ENCODE assay signal across 9 cellular contexts in genomic region chr22:17258015-17258827, GRCh38. TPM values are rescaled to one million over a fixed set of nuclear protein-coding genes. Genes with fewer than 3 reads are reported as not detected.
A peak's percentile ranks its signal among the peaks of the same experiment; 100 is the strongest.
DNase-seq lines count a peak whose midpoint lies in the region; ATAC-seq, FAIRE-seq and TF ChIP-seq lines count a peak whose summit lies in the region.
"Had no signal": no experiment of that assay in that cellular context is flagged by ENCODE, and none has a peak within 500 bp of the region (broad histone marks: within the 10 kb centered on the region; RNA-seq: fewer than 3 reads in every experiment).

No MANE protein-coding gene starts in this region.

- SMC1A ChIA-PET in GM12878 (lab: Charles Lee; ENCODE audit: uncharacterized antibody, unreplicated experiment): interaction anchor here (0.5 to 4.1 kb wide), 18 partner anchors 8 to 243 kb away, joined by 3 to 25 read pairs (median 5); partner anchors contain the start of gene ADA2

- DNase-seq in GM18507 (ENCODE audit: extremely low spot score, insufficient read length, low read depth) (peak; percentile 74), NAMALWA (ENCODE audit: low spot score) (peak; percentile 93), SJCRH30 (peak; percentile 99), GM12878 (ENCODE audit: low read depth, low spot score) (peak; percentile 98), lung (ENCODE audit: low spot score) (peak; percentile 42), erythroblast (lab: John Stamatoyannopoulos, UW) (no peak)
- peak; percentile 26 for DNase-seq in stimulated activated CD8-positive, alpha-beta memory T cell treated with anti-CD3 and anti-CD28 coated beads, Interleukin-7, amount 100 ng/mL, for 24 hours (ENCODE audit: low read depth)

- peaks cover 21% of the 10 kb centered on the region for H3K4me1 ChIP-seq in SJCRH30
- peaks cover 24% of the 10 kb centered on the region for H3K4me1 ChIP-seq in GM12878 (ENCODE audit: control insufficient read depth, insufficient read depth, low read length)
- H3K4me1 ChIP-seq in lung (ENCODE audit: control insufficient read depth in 2 of 2, insufficient read depth in 2 of 2, low read length in 2 of 2): peaks cover 0 to 5% of the 10 kb centered on the region in 2 donors

- peak overlapping the region; percentile 42 for H3K4me3 ChIP-seq in SJCRH30
- 0 out of 2 replicates have a peak overlapping the region, but pooled peaks have one; percentile 28 for H3K4me3 ChIP-seq in GM12878
- H3K4me3 ChIP-seq in lung: no peak overlapping the region

- peak; percentile 99 for FAIRE-seq in GM18507 (lab: Jason Lieb, UNC)
- peak; percentile 93 for FAIRE-seq in GM12878 (lab: Jason Lieb, UNC)
- FAIRE-seq: endometrium had no signal

- intact Hi-C loops in GM12878 (cut with micrococcal nuclease; ENCODE audit: unreplicated experiment): loop anchor here (1.0 to 5.0 kb wide), 3 partner anchors 15 to 244 kb away; no protein-coding TSS in a partner anchor

- H3K9me3 ChIP-seq in SJCRH30 (replicated peaks) (no peaks in the 10 kb centered on the region), GM12878 (replicated peaks; ENCODE audit: control insufficient read depth, insufficient read depth, low read length) (no peaks in the 10 kb centered on the region), lung (ENCODE audit: control insufficient read depth in 2 of 2, insufficient read depth in 1 of 2, low read length in 1 of 2) (no peaks in the 10 kb centered on the region)

- no peak for TF ChIP-seq CTCF in GM12878 (IDR thresholded peaks at IDR 0.05 in 2 of 3, conservative IDR thresholded peaks at IDR 0.05 in 1 of 3; ENCODE audit: control insufficient read depth in 2 of 3, extremely low read depth in 1 of 3, insufficient read depth in 1 of 3, low read depth in 3 of 3, low read length in 3 of 3)
- TF ChIP-seq CTCF in lung (IDR thresholded peaks at IDR 0.05; ENCODE audit: control extremely low read depth, extremely low read depth): no peak

- 8% methylated on average over 12 of the region's 13 CpGs for WGBS in GM12878 (ENCODE audit: insufficient coverage, insufficient replicate concordance, low lambda C conversion rate, missing lambda C conversion rate)
- WGBS in lung, 2 donors: 21 to 26% methylated on average over 13 of the region's 13 CpGs

- POLR2A ChIA-PET in GM12878 (lab: Charles Lee): interaction anchor here (0.6 to 3.0 kb wide), 7 partner anchors 8 to 283 kb away, joined by 3 to 22 read pairs (median 3); partner anchors contain the start of gene ADA2

- no peaks in the 10 kb centered on the region for H3K36me3 ChIP-seq in SJCRH30
- H3K36me3 ChIP-seq in GM12878 (ENCODE audit: control insufficient read depth in 2 of 2, insufficient read depth in 2 of 2, low read length in 1 of 2): no peaks in the 10 kb centered on the region
- no peaks in the 10 kb centered on the region for H3K36me3 ChIP-seq in lung (ENCODE audit: control insufficient read depth in 2 of 2, insufficient read depth in 2 of 2, low read length in 2 of 2)

- ATAC-seq in HG02588 (IDR thresholded peaks at IDR 0.05; ENCODE audit: unreplicated experiment) (peak; percentile 89), GM12878 (peak; percentile 96), lung (ENCODE audit: insufficient read depth, low FRiP score) (peak; percentile 70)

- peak overlapping the region; percentile 93 for H3K4me2 ChIP-seq in GM12878 (ENCODE audit: control insufficient read depth, insufficient read depth)

- peak; percentile 83 to 92 for TF ChIP-seq EP300 in GM12878 (IDR thresholded peaks at IDR 0.05; ENCODE audit: borderline replicate concordance in 1 of 2, control insufficient read depth in 1 of 2, low read depth in 2 of 2, low read length in 2 of 2)

- BruUV-seq in GM12878 (replicated peaks; lab: Mats Ljungman, UMichigan): no TSS peak

- no peak for TF ChIP-seq POLR2A in GM12878 (IDR thresholded peaks at IDR 0.05; ENCODE audit: low read depth, low read length)
- TF ChIP-seq POLR2A in erythroblast (IDR thresholded peaks at IDR 0.05; ENCODE audit: low read length): no peak

- RAD21 ChIA-PET in GM12878 (lab: Charles Lee; ENCODE audit: unreplicated experiment): interaction anchor here (0.6 to 4.1 kb wide), 12 partner anchors 8 to 243 kb away, joined by 3 to 27 read pairs (median 6); partner anchors contain the start of gene ADA2

- peak overlapping the region; percentile 47 for H2AFZ ChIP-seq in GM12878 (ENCODE audit: control insufficient read depth, low read depth, low read length)

- peak overlapping the region; percentile 58; the same call in 1 of the 2 replicates for H3K9ac ChIP-seq in GM12878 (ENCODE audit: control insufficient read depth, insufficient read depth, low read length)

- no peaks in the 10 kb centered on the region for H3K79me2 ChIP-seq in GM12878 (ENCODE audit: control insufficient read depth, insufficient read depth, low read length)

- H4K20me1 ChIP-seq in GM12878 (ENCODE audit: control insufficient read depth, insufficient read depth): no peaks in the 10 kb centered on the region

- in situ Hi-C loops in GM12878 (cut with MboI): no loop called here

- peak overlapping the region; percentile 92 for H3K27ac ChIP-seq in SJCRH30
- peak overlapping the region; percentile 81 for H3K27ac ChIP-seq in GM12878 (ENCODE audit: control insufficient read depth, insufficient read depth)
- no peak overlapping the region for H3K27ac ChIP-seq in lung (ENCODE audit: low read depth in 1 of 2, low read length in 1 of 2)

- CTCF ChIA-PET in GM12878 (lab: Yijun Ruan, JAX): interaction anchor here (0.9 to 2.7 kb wide), 9 partner anchors 8 to 101 kb away, joined by 3 to 17 read pairs (median 8); partner anchors contain the start of gene ADA2

- no peaks in the 10 kb centered on the region for H3K27me3 ChIP-seq in SJCRH30
- no peaks in the 10 kb centered on the region for H3K27me3 ChIP-seq in GM12878 (replicated peaks in 1 of 2; ENCODE audit: control insufficient read depth in 2 of 2, insufficient read depth in 2 of 2, low read length in 1 of 2)
- no peaks in the 10 kb centered on the region for H3K27me3 ChIP-seq in lung (ENCODE audit: control insufficient read depth, insufficient read depth)

- peak; percentile 6; the same call in 1 of the 2 replicates for TF ChIP-seq RAD21 in GM12878 (IDR thresholded peaks at IDR 0.05; ENCODE audit: insufficient read depth, low read depth, low read length)

TF ChIP-seq in GM12878, 131 proteins besides CTCF, POLR2A, EP300 and RAD21 (continues in another document):
- TF ChIP-seq TAF1 (IDR thresholded peaks at IDR 0.05; ENCODE audit: borderline replicate concordance, low read depth, low read length) (no peak), NRF1 (conservative IDR thresholded peaks at IDR 0.05; ENCODE audit: low read depth, low read length) (no peak), SREBF2 (IDR thresholded peaks at IDR 0.05; ENCODE audit: low read length) (no peak), USF2 (IDR thresholded peaks at IDR 0.05; ENCODE audit: borderline replicate concordance, low read depth, low read length) (no peak), CBX5 (IDR thresholded peaks at IDR 0.05; ENCODE audit: low read depth) (0 out of 2 replicates have a peak, but pooled peaks have one; percentile 51), YY1 (IDR thresholded peaks at IDR 0.05; ENCODE audit: low read depth, low read length) (no peak; the same call in 1 of the 2 replicates), HDGF (IDR thresholded peaks at IDR 0.05) (no peak; the same call in 1 of the 2 replicates), HCFC1 (IDR thresholded peaks at IDR 0.05; ENCODE audit: low read length) (no peak), HDAC6 (IDR thresholded peaks at IDR 0.05; ENCODE audit: unreplicated experiment) (no peak), IKZF2 (IDR thresholded peaks at IDR 0.05) (peak; percentile 91 to 93), RFX5 (IDR thresholded peaks at IDR 0.05; ENCODE audit: low read depth, low read length) (0 out of 2 replicates have a peak, but pooled peaks have one; percentile 4), CEBPB (IDR thresholded peaks at IDR 0.05; ENCODE audit: borderline replicate concordance in 1 of 2, low read depth in 2 of 2, low read length in 2 of 2) (0 out of 4 replicates have a peak, but pooled peaks of 1 of the 2 experiments have one; percentile 29)
- TF ChIP-seq, protein P1, sequence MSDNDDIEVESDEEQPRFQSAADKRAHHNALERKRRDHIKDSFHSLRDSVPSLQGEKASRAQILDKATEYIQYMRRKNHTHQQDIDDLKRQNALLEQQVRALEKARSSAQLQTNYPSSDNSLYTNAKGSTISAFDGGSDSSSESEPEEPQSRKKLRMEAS (IDR thresholded peaks at IDR 0.05; ENCODE audit: low read depth, low read length): peak; percentile 55; the same call in 1 of the 2 replicates

RNA-seq across cellular contexts. Expression of gene ADA2, which starts 39.0 kb away (rescaled TPM):
- total RNA-seq in SJCRH30 (2014; rRNA removed; shearing (Covaris generic)): 0.10 and 0.28 TPM in 2 replicates
- total RNA-seq in GM12878 (2013; cell fraction: nucleolus; rRNA removed): 44.9 and 47.6 TPM in 2 replicates
- total RNA-seq in GM12878 (2014; rRNA removed) (10.2 and 10.3 TPM in 2 replicates), GM12878 (2014; rRNA removed; fragmentation: Illumina TruSeq; extraction: Trizol) (7.2 and 8.1 TPM in 2 replicates), GM12878 (2021) (24.5 and 24.7 TPM in 2 replicates), lung (10 to 100 TPM; 26.1 to 40.5 TPM)
- 6.7 TPM for polyA plus RNA-seq in GM12878 (2011; ENCODE audit: low read depth)
- polyA plus RNA-seq in GM12878 (2011; rRNA removed) (6.2 and 10.4 TPM in 2 replicates), GM12878 (2014; fragmentation: Illumina TruSeq; extraction: Trizol) (21.2 and 21.4 TPM in 2 replicates), GM12878 (2014; fragmentation: Nextera tagmentation; extraction: Ambion mirVana) (1 to 10 TPM; 5.5 to 7.1 TPM), GM12878 (2014; rRNA removed) (12.6 and 16.5 TPM in 2 replicates), GM12878 (2016; fragmentation: Nextera tagmentation; extraction: Ambion mirVana) (1 to 10 TPM; 7.0 to 7.5 TPM), lung (10 to 100 TPM; 34.1 to 42.9 TPM)
- 8.6 and 10.3 TPM in 2 replicates for polyA plus RNA-seq in GM12878 (2011; cell fraction: cytosol; rRNA removed)
- polyA plus RNA-seq in GM12878 (2011; cell fraction: nucleus; rRNA removed): 19.1 and 19.2 TPM in 2 replicates
- 9.1 and 9.4 TPM in 2 replicates for polyA plus RNA-seq in GM12878 (2012)
- 12.4 and 14.8 TPM in 2 replicates for polyA minus RNA-seq in GM12878 (2011; rRNA and poly(A)+ RNA removed)
- polyA minus RNA-seq in GM12878 (2011; cell fraction: cytosol; rRNA and poly(A)+ RNA removed): 4.9 and 8.8 TPM in 2 replicates
- 5.1 and 10.0 TPM in 2 replicates for polyA minus RNA-seq in GM12878 (2011; cell fraction: nucleus; rRNA and poly(A)+ RNA removed)

Comparison
In these comparisons a context has a peak if more than half of its experiments do, and no peak if none do; other contexts are left out.
1. DNase-seq: peak in GM18507 (single experiment), NAMALWA (single experiment), SJCRH30 (2 of 2), GM12878 (single experiment), lung (single experiment) and stimulated activated CD8-positive, alpha-beta memory T cell treated with anti-CD3 and anti-CD28 coated beads, Interleukin-7, amount 100 ng/mL, for 24 hours (single experiment); none in erythroblast (0 of 2).
2. H3K27ac ChIP-seq: peak in SJCRH30 (single experiment) and GM12878 (single experiment); none in lung (0 of 2).
3. Peak in every context shown above with its lines, with median percentiles within 50 percentile points of each other: ATAC-seq.